ENCODE assay signal across 19 cellular contexts in genomic region chr17:14738652-14738988, GRCh38.
A peak's percentile ranks its signal among the peaks of the same experiment; 100 is the strongest.
DNase-seq lines count a peak whose midpoint lies in the region; ATAC-seq and TF ChIP-seq lines count a peak whose summit lies in the region.
"Had no signal": no experiment of that assay in that cellular context is flagged by ENCODE, and none has a peak within 500 bp of the region (broad histone marks: within the 10 kb centered on the region; RNA-seq: fewer than 3 reads in every experiment).

No MANE protein-coding gene starts in this region.

- TF ChIP-seq CTCF in PC-3 (conservative IDR thresholded peaks at IDR 0.05; ENCODE audit: low read depth, low read length) (no peak), endodermal cell (conservative IDR thresholded peaks at IDR 0.05) (no peak), lower lobe of right lung (IDR thresholded peaks at IDR 0.05) (no peak), type B pancreatic cell (conservative IDR thresholded peaks at IDR 0.05) (no peak), transverse colon (IDR thresholded peaks at IDR 0.05) (no peak)

- H3K36me3 Mint-ChIP-seq in endodermal cell (ENCODE audit: low read depth): no peaks in the 10 kb centered on the region
- H3K36me3 Mint-ChIP-seq in type B pancreatic cell: no peaks in the 10 kb centered on the region
- H3K36me3 Mint-ChIP-seq: activated naive CD8-positive, alpha-beta T cell had no signal

- H4K5ac ChIP-seq in mesendoderm (ENCODE audit: low read length): no peak overlapping the region

- H3K27ac Mint-ChIP-seq in endodermal cell (no peak overlapping the region), type B pancreatic cell (peak overlapping the region; percentile 91)
- H3K27ac Mint-ChIP-seq: activated B cell treated with CpG ODN at 0.5 μM for 24 hours; activated CD8-positive, alpha-beta T cell treated with anti-CD3 and anti-CD28 coated beads, Interleukin-2, amount 10 ng/mL, durations not matched to agents 7 days and 5 days; activated naive CD8-positive, alpha-beta T cell; activated T-cell treated with anti-CD3 and anti-CD28 coated beads, Interleukin-2, amount 50 U/mL, for 72 hours; B cell; nephron had no signal

- H2BK120ac ChIP-seq in mesendoderm (ENCODE audit: low read depth, low read length): no peak overlapping the region

- H3K4me3 ChIP-seq in PC-3 (ENCODE audit: low read length): peak overlapping the region; percentile 29; the same call in 1 of the 2 replicates
- H3K4me3 ChIP-seq in endodermal cell (ENCODE audit: low read length): no peak overlapping the region
- H3K4me3 ChIP-seq in lower lobe of right lung: no peak overlapping the region
- no peak overlapping the region for H3K4me3 ChIP-seq in transverse colon
- H3K4me3 ChIP-seq in mesendoderm (ENCODE audit: low read length): no peak overlapping the region
- H3K4me3 ChIP-seq: cardiac muscle cell, dorsolateral prefrontal cortex had no signal

- peak overlapping the region; percentile 56 for H2AFZ ChIP-seq in PC-3 (ENCODE audit: low read length)

- H3K9me2 ChIP-seq in PC-3 (replicated peaks; ENCODE audit: low read length): no peaks in the 10 kb centered on the region

- H3K79me2 ChIP-seq in PC-3 (ENCODE audit: low read length): no peaks in the 10 kb centered on the region
- H3K79me2 ChIP-seq in mesendoderm (ENCODE audit: control insufficient read depth, insufficient read depth, low read length): no peaks in the 10 kb centered on the region

- DNase-seq in PC-3: no peak
- DNase-seq in endodermal cell: peak; percentile 32
- no peak for DNase-seq in lower lobe of right lung
- DNase-seq in type B pancreatic cell (ENCODE audit: extremely low spot score, unreplicated experiment): no peak
- DNase-seq in transverse colon: no peak
- DNase-seq in NCI-H187 (lab: John Stamatoyannopoulos, UW): no peak
- DNase-seq in mesendoderm: no peak
- DNase-seq: activated B cell treated with CpG ODN at 0.5 μM for 24 hours; activated CD8-positive, alpha-beta T cell treated with anti-CD3 and anti-CD28 coated beads, Interleukin-2, amount 10 ng/mL, durations not matched to agents 7 days and 5 days; activated T-cell treated with anti-CD3 and anti-CD28 coated beads, Interleukin-2, amount 50 U/mL, for 72 hours; dorsolateral prefrontal cortex; H7; NCI-H1694 treated with DMSO at 0.1 percent for 48 hours; stimulated activated naive CD8-positive, alpha-beta T cell treated with anti-CD3 and anti-CD28 coated beads, Interleukin-15, Interleukin-2, amounts not matched to agents 100 U/mL and 50 U/mL, for 24 hours had no signal

- H2BK5ac ChIP-seq in mesendoderm (ENCODE audit: low read length): no peak overlapping the region

- H3K27ac ChIP-seq in PC-3 (ENCODE audit: low read length) (peak overlapping the region; percentile 93), endodermal cell (ENCODE audit: low read depth, low read length) (no peak overlapping the region), lower lobe of right lung (peak overlapping the region; percentile 28), transverse colon (no peak overlapping the region), mesendoderm (ENCODE audit: low read depth, low read length) (no peak overlapping the region)
- H3K27ac ChIP-seq: cardiac muscle cell, dorsolateral prefrontal cortex had no signal

- intact Hi-C loops in PC-3 (cut with micrococcal nuclease) (no loop called here), lower lobe of right lung (cut with DNase I) (no loop called here), transverse colon (cut with DNase I; ENCODE audit: low total_unique reads) (no loop called here)

- TF ChIP-seq POLR2A in transverse colon (IDR thresholded peaks at IDR 0.05): no peak

- H3K4me3 Mint-ChIP-seq in endodermal cell (no peak overlapping the region), type B pancreatic cell (peak overlapping the region; percentile 34)
- H3K4me3 Mint-ChIP-seq: activated B cell treated with CpG ODN at 0.5 μM for 24 hours; activated CD8-positive, alpha-beta T cell treated with anti-CD3 and anti-CD28 coated beads, Interleukin-2, amount 10 ng/mL, durations not matched to agents 7 days and 5 days; activated naive CD8-positive, alpha-beta T cell; activated T-cell treated with anti-CD3 and anti-CD28 coated beads, Interleukin-2, amount 50 U/mL, for 72 hours; B cell; nephron had no signal

- no peak overlapping the region for H2BK15ac ChIP-seq in mesendoderm (replicated peaks; ENCODE audit: low read depth)

- no peak for TF ChIP-seq EP300 in transverse colon (IDR thresholded peaks at IDR 0.05; ENCODE audit: low read depth)

- H2AK5ac ChIP-seq in mesendoderm (ENCODE audit: low read length): no peak overlapping the region

- BruUV-seq in PC-3 (replicated peaks; lab: Mats Ljungman, UMichigan): no TSS peak

- H3K18ac ChIP-seq in mesendoderm (ENCODE audit: low read length): no peak overlapping the region

- H3K56ac ChIP-seq in mesendoderm (ENCODE audit: low read length): no peak overlapping the region

- WGBS in endodermal cell (ENCODE audit: insufficient coverage in 1 of 2, insufficient read length in 1 of 2), 2 experiments: 95 to 100% methylated on average over 1 to 7 of the region's 7 CpGs
- 72 to 86% methylated on average over 3 to 7 of the region's 7 CpGs for WGBS in transverse colon (ENCODE audit: low coverage in 1 of 2), 2 donors
- WGBS in mesendoderm (ENCODE audit: extremely low coverage, insufficient coverage, low lambda C conversion rate): no CpG with 5 or more reads among the region's 7 CpGs

- in situ Hi-C loops in transverse colon (cut with MboI; ENCODE audit: low pct_ligation_motif_present in 1 of 4, low pct_unique_long_range_greater_than_20kb in 1 of 4, low sequenced_read_pairs in 3 of 4): no loop called here

- H3K79me1 ChIP-seq in mesendoderm (ENCODE audit: low read length): no peaks in the 10 kb centered on the region

- no peak for ATAC-seq in PC-3
- peak; percentile 39 to 57 for ATAC-seq in lower lobe of right lung
- ATAC-seq in HG03095 (IDR thresholded peaks at IDR 0.05; ENCODE audit: unreplicated experiment): no peak
- ATAC-seq: activated CD8-positive, alpha-beta T cell treated with anti-CD3 and anti-CD28 coated beads, Interleukin-2, amount 10 ng/mL, durations not matched to agents 7 days and 5 days; activated T-cell treated with anti-CD3 and anti-CD28 coated beads, Interleukin-2, amount 50 U/mL, for 72 hours; stimulated activated naive CD8-positive, alpha-beta T cell treated with anti-CD3 and anti-CD28 coated beads, Interleukin-15, Interleukin-2, amounts not matched to agents 100 U/mL and 50 U/mL, for 24 hours had no signal

- peaks cover 6% of the 10 kb centered on the region for H3K4me1 Mint-ChIP-seq in endodermal cell
- peaks cover 19% of the 10 kb centered on the region for H3K4me1 Mint-ChIP-seq in type B pancreatic cell (ENCODE audit: unreplicated experiment)
- H3K4me1 Mint-ChIP-seq: activated B cell treated with CpG ODN at 0.5 μM for 24 hours, B cell had no signal

- POLR2A ChIA-PET in PC-3 (lab: Charles Lee; ENCODE audit: unreplicated experiment): no interaction called here

- H3K27me3 ChIP-seq in PC-3 (ENCODE audit: low read length) (no peaks in the 10 kb centered on the region), endodermal cell (ENCODE audit: control insufficient read depth, insufficient read depth, low read length, poor library complexity, severe bottlenecking) (no peaks in the 10 kb centered on the region), lower lobe of right lung (ENCODE audit: low read depth) (no peaks in the 10 kb centered on the region), transverse colon (no peaks in the 10 kb centered on the region), mesendoderm (ENCODE audit: insufficient read depth, low read length, poor library complexity) (no peaks in the 10 kb centered on the region)
- H3K27me3 ChIP-seq: cardiac muscle cell had no signal

- no peak overlapping the region for H4K8ac ChIP-seq in mesendoderm (ENCODE audit: low read depth, low read length)

- CTCF ChIA-PET in PC-3 (lab: Charles Lee): no interaction called here

- H3K9me3 ChIP-seq in PC-3 (ENCODE audit: low read length): no peaks in the 10 kb centered on the region
- H3K9me3 ChIP-seq in endodermal cell (ENCODE audit: control insufficient read depth, low read length): no peaks in the 10 kb centered on the region
- H3K9me3 ChIP-seq in lower lobe of right lung: no peaks in the 10 kb centered on the region
- no peaks in the 10 kb centered on the region for H3K9me3 ChIP-seq in transverse colon

- H3K4me1 ChIP-seq in PC-3 (ENCODE audit: insufficient read depth, low read length) (peaks cover 40% of the 10 kb centered on the region), endodermal cell (ENCODE audit: control insufficient read depth, insufficient read depth, low read length) (no peaks in the 10 kb centered on the region), lower lobe of right lung (peaks cover 15% of the 10 kb centered on the region), transverse colon (no peaks in the 10 kb centered on the region), mesendoderm (ENCODE audit: control insufficient read depth, low read depth, low read length) (no peaks in the 10 kb centered on the region)

- peaks cover 13% of the 10 kb centered on the region for H3F3A ChIP-seq in PC-3 (ENCODE audit: low read length, unreplicated experiment)

- H3K9me3 Mint-ChIP-seq in endodermal cell (no peaks in the 10 kb centered on the region), type B pancreatic cell (no peaks in the 10 kb centered on the region)
- H3K9me3 Mint-ChIP-seq: activated B cell treated with CpG ODN at 0.5 μM for 24 hours; activated T-cell treated with anti-CD3 and anti-CD28 coated beads, Interleukin-2, amount 50 U/mL, for 72 hours; nephron had no signal

- H3K9ac ChIP-seq in PC-3 (ENCODE audit: low read length): peak overlapping the region; percentile 45
- H3K9ac ChIP-seq in endodermal cell (ENCODE audit: extremely low read depth, low read length, poor library complexity, severe bottlenecking): no peak overlapping the region
- no peak overlapping the region for H3K9ac ChIP-seq in mesendoderm (ENCODE audit: low read length)

- no peak overlapping the region for H3K23ac ChIP-seq in mesendoderm (ENCODE audit: low read length)

- no peak overlapping the region for H3K4ac ChIP-seq in mesendoderm (ENCODE audit: low read depth, low read length)

- H3K36me3 ChIP-seq in PC-3 (ENCODE audit: low read depth, low read length) (no peaks in the 10 kb centered on the region), endodermal cell (ENCODE audit: control insufficient read depth, insufficient read depth, low read length) (no peaks in the 10 kb centered on the region), lower lobe of right lung (no peaks in the 10 kb centered on the region), transverse colon (no peaks in the 10 kb centered on the region), mesendoderm (ENCODE audit: control insufficient read depth, insufficient read depth, low read length) (no peaks in the 10 kb centered on the region)
- H3K36me3 ChIP-seq: cardiac muscle cell had no signal

- H3K4me2 ChIP-seq in PC-3 (ENCODE audit: low read length) (peak overlapping the region; percentile 71), mesendoderm (ENCODE audit: low read length) (no peak overlapping the region)

- H3K27me3 Mint-ChIP-seq in endodermal cell (ENCODE audit: insufficient read depth) (no peaks in the 10 kb centered on the region), type B pancreatic cell (no peaks in the 10 kb centered on the region)
- H3K27me3 Mint-ChIP-seq: activated naive CD8-positive, alpha-beta T cell had no signal

- H4K20me1 ChIP-seq in PC-3 (ENCODE audit: low read length): no peaks in the 10 kb centered on the region

Comparison
In these comparisons a context has a peak if more than half of its experiments do, and no peak if none do; other contexts are left out.
1. ATAC-seq: peak in lower lobe of right lung (2 of 2); none in PC-3 (single experiment) and HG03095 (single experiment).
2. H3K27ac ChIP-seq: peak in PC-3 (single experiment) and lower lobe of right lung (single experiment); none in endodermal cell (single experiment), transverse colon (0 of 4) and mesendoderm (single experiment).